In the genomic region with DNA sequence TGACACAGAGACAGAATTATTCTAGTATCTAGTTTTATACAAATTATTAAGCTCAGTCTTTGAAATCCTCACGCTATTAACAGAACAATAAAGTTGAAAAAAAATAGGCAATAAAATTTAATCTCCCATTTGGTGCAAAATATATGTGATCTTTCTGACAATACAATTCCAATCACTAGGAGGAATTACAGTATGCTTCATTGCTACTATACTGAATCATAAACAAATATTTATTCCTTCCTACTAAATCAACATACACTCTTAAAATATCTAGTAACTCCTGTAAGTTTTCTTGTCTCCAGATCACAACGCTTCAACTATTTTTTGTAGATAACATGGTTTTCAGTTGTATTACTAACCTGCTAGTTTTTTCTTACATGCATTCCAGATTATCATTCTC, we compare ENCODE assay signal across 7 cellular contexts.
"Had no signal": no experiment of that assay in that cellular context is flagged by ENCODE, and none has a peak within 500 bp of the region (broad histone marks: within the 10 kb centered on the region; RNA-seq: fewer than 3 reads in every experiment).

No MANE protein-coding gene starts in this region.

- ATAC-seq: GM12878 had no signal

- H3K4me3 ChIP-seq: GM12878 had no signal

- FAIRE-seq: GM12878, GM12891, GM12892, GM18507, GM19239 had no signal

- DNase-seq: GDM1, GF-D8 had no signal
